ENCODE assay signal across 14 cellular contexts in the genomic region with DNA sequence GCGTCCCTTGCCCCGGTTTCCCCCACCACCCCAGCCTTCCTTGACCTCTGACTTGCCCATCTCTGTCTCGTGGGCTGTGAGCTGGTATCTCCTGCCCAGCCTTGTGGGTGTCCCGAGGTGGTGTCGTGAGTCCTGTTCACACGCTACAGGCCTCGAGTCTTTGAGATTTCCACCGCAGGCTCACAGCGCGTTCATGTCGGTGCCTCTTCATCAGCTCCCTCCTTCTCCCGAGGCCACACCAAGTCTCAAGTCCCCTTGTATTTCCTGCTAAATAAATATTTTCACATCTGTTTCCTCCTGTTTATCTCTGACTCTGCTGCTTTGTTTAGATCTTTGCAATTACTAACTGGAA.
DNase-seq lines count a peak whose midpoint lies in the region; ATAC-seq, FAIRE-seq and TF ChIP-seq lines count a peak whose summit lies in the region.
"Had no signal": no experiment of that assay in that cellular context is flagged by ENCODE, and none has a peak within 500 bp of the region (broad histone marks: within the 10 kb centered on the region; RNA-seq: fewer than 3 reads in every experiment).

No MANE protein-coding gene starts in this region.

- POLR2A ChIA-PET in RWPE1 (lab: Yijun Ruan, JAX; ENCODE audit: low non-redundant PET) = no interaction called here

- intact Hi-C loops in right lobe of liver (cut with DNase I) (no loop called here), gastrocnemius medialis (cut with DNase I; ENCODE audit: low total_unique reads) (no loop called here)

- in situ Hi-C loops in gastrocnemius medialis (cut with MboI; ENCODE audit: low sequenced_read_pairs in 4 of 4) = no loop called here

- peaks cover 2% of the 10 kb centered on the region; the same call in 1 of the 2 replicates for H3K36me3 ChIP-seq in HUES6 (ENCODE audit: control insufficient read depth, insufficient read depth, low read length)
- H3K36me3 ChIP-seq in duodenal mucosa (ENCODE audit: control insufficient read depth in 1 of 2, insufficient read depth in 2 of 2, low read length in 2 of 2) = no peaks in the 10 kb centered on the region
- no peaks in the 10 kb centered on the region for H3K36me3 ChIP-seq in right lobe of liver
- no peaks in the 10 kb centered on the region for H3K36me3 ChIP-seq in gastrocnemius medialis

- no peak overlapping the region for H3K4me3 Mint-ChIP-seq in activated naive CD4-positive, alpha-beta T cell treated with anti-CD3 and anti-CD28 coated beads, Interleukin-2, amount 10 ng/mL, durations not matched to agents 7 days and 5 days
- H3K4me3 Mint-ChIP-seq: CD14-positive monocyte; stimulated activated effector memory CD8-positive, alpha-beta T cell treated with anti-CD3 and anti-CD28 coated beads, Interleukin-12 subunit alpha, Interleukin-12 subunit beta, amount 100 ng/mL, for 72 hours had no signal

- ATAC-seq in right lobe of liver (peak; percentile 9 to 43 (median 22)), gastrocnemius medialis (no peak), esophagus mucosa (no peak)
- ATAC-seq: stimulated activated effector memory CD8-positive, alpha-beta T cell treated with anti-CD3 and anti-CD28 coated beads, Interleukin-12 subunit alpha, Interleukin-12 subunit beta, amount 100 ng/mL, for 72 hours had no signal

- H3K9ac ChIP-seq in HUES6 (ENCODE audit: low read length) (no peak overlapping the region), duodenal mucosa (ENCODE audit: low read depth in 1 of 2, low read length in 2 of 2) (peak overlapping the region; percentile 3 to 25)

- peaks cover 13% of the 10 kb centered on the region; the same call in 1 of the 2 replicates for H3K4me1 ChIP-seq in HUES6 (ENCODE audit: control insufficient read depth, insufficient read depth, low read length)
- peaks cover 15 to 22% of the 10 kb centered on the region in 2 donors for H3K4me1 ChIP-seq in duodenal mucosa (ENCODE audit: control insufficient read depth in 1 of 2, insufficient read depth in 2 of 2, low read length in 2 of 2)
- H3K4me1 ChIP-seq in right lobe of liver = peaks cover 0 to 42% (median 21%) of the 10 kb centered on the region in 4 donors
- peaks cover 0 to 3% of the 10 kb centered on the region in 2 donors for H3K4me1 ChIP-seq in gastrocnemius medialis

- H3K36me3 Mint-ChIP-seq in activated naive CD4-positive, alpha-beta T cell treated with anti-CD3 and anti-CD28 coated beads, Interleukin-2, amount 10 ng/mL, durations not matched to agents 7 days and 5 days = no peaks in the 10 kb centered on the region
- H3K36me3 Mint-ChIP-seq: CD14-positive monocyte; stimulated activated effector memory CD8-positive, alpha-beta T cell treated with anti-CD3 and anti-CD28 coated beads, Interleukin-12 subunit alpha, Interleukin-12 subunit beta, amount 100 ng/mL, for 72 hours had no signal

- H3K27ac Mint-ChIP-seq in activated naive CD4-positive, alpha-beta T cell treated with anti-CD3 and anti-CD28 coated beads, Interleukin-2, amount 10 ng/mL, durations not matched to agents 7 days and 5 days = no peak overlapping the region
- H3K27ac Mint-ChIP-seq: activated T-helper 2 cell treated with anti-CD3 and anti-CD28 coated beads, Interferon-gamma antibody, Interleukin-2, Interleukin-4, amounts not matched to agents 10 μg/mL and 5 μg/mL and 100 μg/mL, durations not matched to agents 14 hours and 24 hours and 36 hours; CD14-positive monocyte; stimulated activated effector memory CD8-positive, alpha-beta T cell treated with anti-CD3 and anti-CD28 coated beads, Interleukin-12 subunit alpha, Interleukin-12 subunit beta, amount 100 ng/mL, for 72 hours had no signal

- H3K27ac ChIP-seq in HUES6 (ENCODE audit: low read depth, low read length) = peak overlapping the region; percentile 61; the same call in 1 of the 2 replicates
- H3K27ac ChIP-seq in duodenal mucosa (ENCODE audit: low read depth, low read length) = peak overlapping the region; percentile 58
- peak overlapping the region; percentile 32 to 67 (median 35) for H3K27ac ChIP-seq in right lobe of liver
- peak overlapping the region in 3 of 4 donors; percentile 36 to 53 (median 48) for H3K27ac ChIP-seq in gastrocnemius medialis
- no peak overlapping the region for H3K27ac ChIP-seq in RWPE1

- no peaks in the 10 kb centered on the region for H3K4me1 Mint-ChIP-seq in activated naive CD4-positive, alpha-beta T cell treated with anti-CD3 and anti-CD28 coated beads, Interleukin-2, amount 10 ng/mL, durations not matched to agents 7 days and 5 days
- H3K4me1 Mint-ChIP-seq: CD14-positive monocyte; stimulated activated effector memory CD8-positive, alpha-beta T cell treated with anti-CD3 and anti-CD28 coated beads, Interleukin-12 subunit alpha, Interleukin-12 subunit beta, amount 100 ng/mL, for 72 hours had no signal

- CTCF ChIA-PET in RWPE1 (lab: Yijun Ruan, JAX) = no interaction called here
- CTCF ChIA-PET in activated naive CD4-positive, alpha-beta T cell treated with anti-CD3 and anti-CD28 coated beads, Interleukin-2, amount 10 ng/mL, durations not matched to agents 7 days and 5 days (lab: Charles Lee) = no interaction called here

- TF ChIP-seq POLR2A in right lobe of liver (IDR thresholded peaks at IDR 0.05) = no peak
- TF ChIP-seq POLR2A in gastrocnemius medialis (IDR thresholded peaks at IDR 0.05) = no peak
- TF ChIP-seq POLR2A in GM12892 (IDR thresholded peaks at IDR 0.05; ENCODE audit: low read depth, low read length) = no peak

- H3K9me3 ChIP-seq in HUES6 (ENCODE audit: control insufficient read depth, insufficient read depth, low read depth, low read length) = no peaks in the 10 kb centered on the region
- H3K9me3 ChIP-seq in duodenal mucosa (ENCODE audit: control insufficient read depth in 1 of 2, low read length in 2 of 2) = no peaks in the 10 kb centered on the region
- H3K9me3 ChIP-seq in right lobe of liver = no peaks in the 10 kb centered on the region
- no peaks in the 10 kb centered on the region for H3K9me3 ChIP-seq in gastrocnemius medialis

- no peak for DNase-seq in right lobe of liver
- no peak for DNase-seq in gastrocnemius medialis
- no peak for DNase-seq in RWPE1 (ENCODE audit: low spot score)
- no peak for DNase-seq in GM12892 (ENCODE audit: insufficient read length)
- no peak for DNase-seq in activated naive CD4-positive, alpha-beta T cell treated with anti-CD3 and anti-CD28 coated beads, Interleukin-2, amount 10 ng/mL, durations not matched to agents 7 days and 5 days
- DNase-seq: activated CD4-positive, alpha-beta T cell treated with anti-CD3 and anti-CD28 coated beads, Interleukin-2, amount 50 U/mL, for 4 hours; NCI-H748 treated with DMSO at 0.1 percent for 48 hours; stimulated activated CD4-positive, alpha-beta T cell treated with anti-CD3 and anti-CD28 coated beads, Interleukin-2, amount 100 ng/mL, for 48 hours had no signal

- no peak overlapping the region for H3K4me3 ChIP-seq in HUES6 (ENCODE audit: low read depth, low read length)
- H3K4me3 ChIP-seq in duodenal mucosa (ENCODE audit: low read depth in 1 of 2, low read length in 2 of 2) = no peak overlapping the region
- no peak overlapping the region for H3K4me3 ChIP-seq in right lobe of liver
- no peak overlapping the region for H3K4me3 ChIP-seq in gastrocnemius medialis

- no peak for FAIRE-seq in GM12892 (lab: Jason Lieb, UNC)

- TF ChIP-seq CTCF in right lobe of liver (IDR thresholded peaks at IDR 0.05) (no peak), gastrocnemius medialis (IDR thresholded peaks at IDR 0.05 in 4 of 5, conservative IDR thresholded peaks at IDR 0.05 in 1 of 5) (no peak), RWPE1 (conservative IDR thresholded peaks at IDR 0.05; ENCODE audit: low read depth) (no peak)

- no peaks in the 10 kb centered on the region for H3K27me3 ChIP-seq in HUES6 (ENCODE audit: control insufficient read depth, insufficient read depth, low read length)
- no peaks in the 10 kb centered on the region for H3K27me3 ChIP-seq in duodenal mucosa (ENCODE audit: control insufficient read depth in 1 of 2, insufficient read depth in 2 of 2, low read length in 2 of 2)
- H3K27me3 ChIP-seq in right lobe of liver = no peaks in the 10 kb centered on the region
- no peaks in the 10 kb centered on the region for H3K27me3 ChIP-seq in gastrocnemius medialis

- H3K27me3 Mint-ChIP-seq in activated naive CD4-positive, alpha-beta T cell treated with anti-CD3 and anti-CD28 coated beads, Interleukin-2, amount 10 ng/mL, durations not matched to agents 7 days and 5 days = no peaks in the 10 kb centered on the region

- no peaks in the 10 kb centered on the region for H3K9me3 Mint-ChIP-seq in activated naive CD4-positive, alpha-beta T cell treated with anti-CD3 and anti-CD28 coated beads, Interleukin-2, amount 10 ng/mL, durations not matched to agents 7 days and 5 days
- H3K9me3 Mint-ChIP-seq: activated T-helper 2 cell treated with anti-CD3 and anti-CD28 coated beads, Interferon-gamma antibody, Interleukin-2, Interleukin-4, amounts not matched to agents 10 μg/mL and 5 μg/mL and 100 μg/mL, durations not matched to agents 14 hours and 24 hours and 36 hours; stimulated activated effector memory CD8-positive, alpha-beta T cell treated with anti-CD3 and anti-CD28 coated beads, Interleukin-12 subunit alpha, Interleukin-12 subunit beta, amount 100 ng/mL, for 72 hours had no signal

- 31% methylated on average over 12 of the region's 12 CpGs for WGBS in right lobe of liver (ENCODE audit: insufficient coverage, low coverage, low lambda C conversion rate, missing lambda C conversion rate)

Comparison
In these comparisons a context has a peak if more than half of its experiments do, and no peak if none do; other contexts are left out.
1. ATAC-seq: peak in right lobe of liver (4 of 4); none in gastrocnemius medialis (0 of 2) and esophagus mucosa (single experiment).